In the genomic region with DNA sequence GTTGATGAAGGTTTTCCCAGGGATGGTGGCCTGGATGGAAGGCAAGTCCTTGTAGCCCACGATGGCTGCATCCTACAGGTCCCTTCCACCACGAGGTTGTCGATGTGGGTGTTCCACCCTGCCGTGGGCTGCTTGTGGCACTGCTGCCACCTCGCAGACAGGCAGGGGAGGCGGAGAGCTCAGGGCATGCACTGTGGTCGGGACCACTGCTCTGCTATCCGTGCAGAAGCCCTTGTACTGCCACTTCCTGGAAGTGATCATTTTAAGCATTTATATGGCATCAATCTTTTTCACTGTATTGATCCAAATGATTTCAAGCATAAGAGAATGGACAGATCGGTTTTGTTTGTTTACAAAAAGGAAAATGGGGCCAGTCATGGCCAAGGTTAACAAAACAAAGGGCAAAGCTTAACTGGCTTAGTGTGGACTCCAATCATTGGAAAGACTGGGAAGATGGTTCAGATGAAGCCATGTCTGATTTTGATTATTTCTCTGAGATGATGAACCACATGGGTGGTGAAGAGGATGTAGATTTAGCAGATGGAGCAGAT, we compare ENCODE assay signal across 1 cellular context.
TF ChIP-seq lines count a peak whose summit lies in the region.

No MANE protein-coding gene starts in this region.

TF ChIP-seq in HepG2, 621 proteins besides CTCF, POLR2A, EP300 and RAD21 (continues in another document):
- TF ChIP-seq, protein P1, sequence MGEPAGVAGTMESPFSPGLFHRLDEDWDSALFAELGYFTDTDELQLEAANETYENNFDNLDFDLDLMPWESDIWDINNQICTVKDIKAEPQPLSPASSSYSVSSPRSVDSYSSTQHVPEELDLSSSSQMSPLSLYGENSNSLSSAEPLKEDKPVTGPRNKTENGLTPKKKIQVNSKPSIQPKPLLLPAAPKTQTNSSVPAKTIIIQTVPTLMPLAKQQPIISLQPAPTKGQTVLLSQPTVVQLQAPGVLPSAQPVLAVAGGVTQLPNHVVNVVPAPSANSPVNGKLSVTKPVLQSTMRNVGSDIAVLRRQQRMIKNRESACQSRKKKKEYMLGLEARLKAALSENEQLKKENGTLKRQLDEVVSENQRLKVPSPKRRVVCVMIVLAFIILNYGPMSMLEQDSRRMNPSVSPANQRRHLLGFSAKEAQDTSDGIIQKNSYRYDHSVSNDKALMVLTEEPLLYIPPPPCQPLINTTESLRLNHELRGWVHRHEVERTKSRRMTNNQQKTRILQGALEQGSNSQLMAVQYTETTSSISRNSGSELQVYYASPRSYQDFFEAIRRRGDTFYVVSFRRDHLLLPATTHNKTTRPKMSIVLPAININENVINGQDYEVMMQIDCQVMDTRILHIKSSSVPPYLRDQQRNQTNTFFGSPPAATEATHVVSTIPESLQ (CRISPR knock-in tag; conservative IDR thresholded peaks at IDR 0.05) = no peak
- TF ChIP-seq ZNF850 (CRISPR knock-in tag; conservative IDR thresholded peaks at IDR 0.05) = no peak
- no peak for TF ChIP-seq TBP (CRISPR knock-in tag; IDR thresholded peaks at IDR 0.05)
- no peak for TF ChIP-seq EHMT2 (IDR thresholded peaks at IDR 0.05; ENCODE audit: borderline replicate concordance, low read depth, low read length)
- TF ChIP-seq ZBTB3 (CRISPR knock-in tag; IDR thresholded peaks at IDR 0.05; ENCODE audit: borderline replicate concordance, low read depth) = no peak
- TF ChIP-seq SNAI1 (CRISPR knock-in tag; IDR thresholded peaks at IDR 0.05; ENCODE audit: borderline replicate concordance) = no peak
- peak; percentile 33; the same call in 1 of the 2 replicates for TF ChIP-seq PITX1 (CRISPR knock-in tag; IDR thresholded peaks at IDR 0.05)
- peak; percentile 31; the same call in 1 of the 2 replicates for TF ChIP-seq ZMYM4 (CRISPR knock-in tag; IDR thresholded peaks at IDR 0.05)
- TF ChIP-seq ZNF10 (CRISPR knock-in tag; IDR thresholded peaks at IDR 0.05; ENCODE audit: borderline replicate concordance, low read depth) = no peak
- TF ChIP-seq BATF2 (CRISPR knock-in tag; IDR thresholded peaks at IDR 0.05) = no peak
- no peak for TF ChIP-seq ZNF207 (IDR thresholded peaks at IDR 0.05; ENCODE audit: borderline replicate concordance)
- no peak for TF ChIP-seq TEAD2 (CRISPR knock-in tag; IDR thresholded peaks at IDR 0.05)
- TF ChIP-seq ZNF292 (CRISPR knock-in tag; IDR thresholded peaks at IDR 0.05; ENCODE audit: borderline replicate concordance, low read depth) = no peak
- no peak for TF ChIP-seq ZNF614 (CRISPR knock-in tag; IDR thresholded peaks at IDR 0.05; ENCODE audit: borderline replicate concordance)
- no peak for TF ChIP-seq PHB2 (IDR thresholded peaks at IDR 0.05; ENCODE audit: partially characterized antibody)
- peak; percentile 44 for TF ChIP-seq RARA (CRISPR knock-in tag; IDR thresholded peaks at IDR 0.05)
- TF ChIP-seq MNT (IDR thresholded peaks at IDR 0.05) = peak; percentile 43; the same call in 1 of the 2 replicates
- no peak for TF ChIP-seq ZNF546 (CRISPR knock-in tag; conservative IDR thresholded peaks at IDR 0.05)
- TF ChIP-seq SKI (IDR thresholded peaks at IDR 0.05; ENCODE audit: partially characterized antibody) = peak; percentile 59
- TF ChIP-seq SRSF1 (optimal IDR thresholded peaks at IDR 0.05; ENCODE audit: low read depth, low read length) = no peak
- TF ChIP-seq CCAR2 (optimal IDR thresholded peaks at IDR 0.05; ENCODE audit: low read depth, low read length) = no peak
- no peak for TF ChIP-seq ZNF350 (CRISPR knock-in tag; IDR thresholded peaks at IDR 0.05; ENCODE audit: borderline replicate concordance, low read depth)
- TF ChIP-seq ZNF569 (CRISPR knock-in tag; IDR thresholded peaks at IDR 0.05; ENCODE audit: borderline replicate concordance) = no peak
- TF ChIP-seq THAP11 (CRISPR knock-in tag; IDR thresholded peaks at IDR 0.05) = peak; percentile 25; the same call in 1 of the 2 replicates
- TF ChIP-seq, protein P2, sequence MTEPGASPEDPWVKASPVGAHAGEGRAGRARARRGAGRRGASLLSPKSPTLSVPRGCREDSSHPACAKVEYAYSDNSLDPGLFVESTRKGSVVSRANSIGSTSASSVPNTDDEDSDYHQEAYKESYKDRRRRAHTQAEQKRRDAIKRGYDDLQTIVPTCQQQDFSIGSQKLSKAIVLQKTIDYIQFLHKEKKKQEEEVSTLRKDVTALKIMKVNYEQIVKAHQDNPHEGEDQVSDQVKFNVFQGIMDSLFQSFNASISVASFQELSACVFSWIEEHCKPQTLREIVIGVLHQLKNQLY (CRISPR knock-in tag; IDR thresholded peaks at IDR 0.05) = no peak
- TF ChIP-seq, protein P3, sequence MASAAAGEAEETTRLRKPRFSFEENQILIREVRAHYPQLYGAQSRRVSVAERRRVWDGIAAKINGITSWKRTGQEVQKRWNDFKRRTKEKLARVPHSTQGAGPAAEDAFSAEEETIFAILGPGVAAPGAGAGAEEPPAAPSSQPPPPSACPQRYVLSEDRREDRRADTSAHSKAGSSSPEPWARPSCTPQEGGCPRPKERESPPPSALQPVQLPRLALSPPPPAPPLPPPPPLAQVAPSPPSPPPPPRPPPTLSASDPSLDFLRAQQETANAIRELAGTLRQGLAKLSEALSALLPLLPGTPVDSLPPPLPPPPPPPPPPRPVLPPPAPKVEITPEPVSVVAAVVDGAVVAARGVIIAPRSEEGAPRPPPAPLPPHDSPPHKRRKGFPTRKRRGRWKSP (CRISPR knock-in tag; IDR thresholded peaks at IDR 0.05) = no peak
- no peak for TF ChIP-seq FOSL2 (CRISPR knock-in tag; IDR thresholded peaks at IDR 0.05)
- TF ChIP-seq MAFK (conservative IDR thresholded peaks at IDR 0.05 in 1 of 2, IDR thresholded peaks at IDR 0.05 in 1 of 2; ENCODE audit: low read length in 2 of 2) = no peak
- TF ChIP-seq NCOA2 (CRISPR knock-in tag; IDR thresholded peaks at IDR 0.05) = no peak
- TF ChIP-seq KLF9 (CRISPR knock-in tag; IDR thresholded peaks at IDR 0.05; ENCODE audit: low read depth) = no peak
- TF ChIP-seq ZNF761 (CRISPR knock-in tag; conservative IDR thresholded peaks at IDR 0.05) = no peak
- TF ChIP-seq ZBTB7B (CRISPR knock-in tag; IDR thresholded peaks at IDR 0.05) = no peak
- no peak; the same call in 1 of the 2 replicates for TF ChIP-seq FOXO1 (CRISPR knock-in tag; IDR thresholded peaks at IDR 0.05)
- TF ChIP-seq STAG1 (CRISPR knock-in tag; IDR thresholded peaks at IDR 0.05) = no peak
- TF ChIP-seq, protein P4, sequence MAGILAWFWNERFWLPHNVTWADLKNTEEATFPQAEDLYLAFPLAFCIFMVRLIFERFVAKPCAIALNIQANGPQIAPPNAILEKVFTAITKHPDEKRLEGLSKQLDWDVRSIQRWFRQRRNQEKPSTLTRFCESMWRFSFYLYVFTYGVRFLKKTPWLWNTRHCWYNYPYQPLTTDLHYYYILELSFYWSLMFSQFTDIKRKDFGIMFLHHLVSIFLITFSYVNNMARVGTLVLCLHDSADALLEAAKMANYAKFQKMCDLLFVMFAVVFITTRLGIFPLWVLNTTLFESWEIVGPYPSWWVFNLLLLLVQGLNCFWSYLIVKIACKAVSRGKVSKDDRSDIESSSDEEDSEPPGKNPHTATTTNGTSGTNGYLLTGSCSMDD (CRISPR knock-in tag; IDR thresholded peaks at IDR 0.05) = no peak
- no peak for TF ChIP-seq SMC3 (IDR thresholded peaks at IDR 0.05; ENCODE audit: low read length)
- TF ChIP-seq SOX13 (IDR thresholded peaks at IDR 0.05) = no peak
- TF ChIP-seq SOX13 (CRISPR knock-in tag; conservative IDR thresholded peaks at IDR 0.05 in 1 of 2, IDR thresholded peaks at IDR 0.05 in 1 of 2) = peak in 1 of 2 experiments; percentile 59; a peak in 2 of 4 replicates
- no peak for TF ChIP-seq SIX1 (CRISPR knock-in tag; IDR thresholded peaks at IDR 0.05; ENCODE audit: borderline replicate concordance)
- no peak for TF ChIP-seq MBD4 (IDR thresholded peaks at IDR 0.05; ENCODE audit: borderline replicate concordance, low read length)
- TF ChIP-seq, protein P5, sequence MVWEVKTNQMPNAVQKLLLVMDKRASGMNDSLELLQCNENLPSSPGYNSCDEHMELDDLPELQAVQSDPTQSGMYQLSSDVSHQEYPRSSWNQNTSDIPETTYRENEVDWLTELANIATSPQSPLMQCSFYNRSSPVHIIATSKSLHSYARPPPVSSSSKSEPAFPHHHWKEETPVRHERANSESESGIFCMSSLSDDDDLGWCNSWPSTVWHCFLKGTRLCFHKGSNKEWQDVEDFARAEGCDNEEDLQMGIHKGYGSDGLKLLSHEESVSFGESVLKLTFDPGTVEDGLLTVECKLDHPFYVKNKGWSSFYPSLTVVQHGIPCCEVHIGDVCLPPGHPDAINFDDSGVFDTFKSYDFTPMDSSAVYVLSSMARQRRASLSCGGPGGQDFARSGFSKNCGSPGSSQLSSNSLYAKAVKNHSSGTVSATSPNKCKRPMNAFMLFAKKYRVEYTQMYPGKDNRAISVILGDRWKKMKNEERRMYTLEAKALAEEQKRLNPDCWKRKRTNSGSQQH (CRISPR knock-in tag; IDR thresholded peaks at IDR 0.05; ENCODE audit: low read depth) = no peak
- peak; percentile 21; the same call in 1 of the 2 replicates for TF ChIP-seq KAT2B (IDR thresholded peaks at IDR 0.05; ENCODE audit: borderline replicate concordance, low read depth, low read length)
- TF ChIP-seq CREB1 (IDR thresholded peaks at IDR 0.05) = no peak
- TF ChIP-seq CREB1 (CRISPR knock-in tag; IDR thresholded peaks at IDR 0.05) = no peak
- no peak for TF ChIP-seq NFIC (IDR thresholded peaks at IDR 0.05; ENCODE audit: low read length)
- no peak for TF ChIP-seq MAZ (IDR thresholded peaks at IDR 0.05; ENCODE audit: borderline replicate concordance, low read depth, low read length)
- TF ChIP-seq MAZ (CRISPR knock-in tag; IDR thresholded peaks at IDR 0.05; ENCODE audit: low read depth) = no peak
- TF ChIP-seq NFYB (CRISPR knock-in tag; IDR thresholded peaks at IDR 0.05) = no peak
- no peak for TF ChIP-seq RORA (CRISPR knock-in tag; IDR thresholded peaks at IDR 0.05)
- no peak for TF ChIP-seq DDIT3 (CRISPR knock-in tag; IDR thresholded peaks at IDR 0.05)
- no peak for TF ChIP-seq NCOA1 (CRISPR knock-in tag; IDR thresholded peaks at IDR 0.05)
- TF ChIP-seq POLR2G (IDR thresholded peaks at IDR 0.05; ENCODE audit: low read depth, low read length) = no peak
- TF ChIP-seq, protein P6, sequence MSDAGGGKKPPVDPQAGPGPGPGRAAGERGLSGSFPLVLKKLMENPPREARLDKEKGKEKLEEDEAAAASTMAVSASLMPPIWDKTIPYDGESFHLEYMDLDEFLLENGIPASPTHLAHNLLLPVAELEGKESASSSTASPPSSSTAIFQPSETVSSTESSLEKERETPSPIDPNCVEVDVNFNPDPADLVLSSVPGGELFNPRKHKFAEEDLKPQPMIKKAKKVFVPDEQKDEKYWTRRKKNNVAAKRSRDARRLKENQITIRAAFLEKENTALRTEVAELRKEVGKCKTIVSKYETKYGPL (CRISPR knock-in tag; IDR thresholded peaks at IDR 0.05) = no peak
- no peak for TF ChIP-seq ZNF281 (CRISPR knock-in tag; IDR thresholded peaks at IDR 0.05; ENCODE audit: borderline replicate concordance)
- TF ChIP-seq, protein P7, sequence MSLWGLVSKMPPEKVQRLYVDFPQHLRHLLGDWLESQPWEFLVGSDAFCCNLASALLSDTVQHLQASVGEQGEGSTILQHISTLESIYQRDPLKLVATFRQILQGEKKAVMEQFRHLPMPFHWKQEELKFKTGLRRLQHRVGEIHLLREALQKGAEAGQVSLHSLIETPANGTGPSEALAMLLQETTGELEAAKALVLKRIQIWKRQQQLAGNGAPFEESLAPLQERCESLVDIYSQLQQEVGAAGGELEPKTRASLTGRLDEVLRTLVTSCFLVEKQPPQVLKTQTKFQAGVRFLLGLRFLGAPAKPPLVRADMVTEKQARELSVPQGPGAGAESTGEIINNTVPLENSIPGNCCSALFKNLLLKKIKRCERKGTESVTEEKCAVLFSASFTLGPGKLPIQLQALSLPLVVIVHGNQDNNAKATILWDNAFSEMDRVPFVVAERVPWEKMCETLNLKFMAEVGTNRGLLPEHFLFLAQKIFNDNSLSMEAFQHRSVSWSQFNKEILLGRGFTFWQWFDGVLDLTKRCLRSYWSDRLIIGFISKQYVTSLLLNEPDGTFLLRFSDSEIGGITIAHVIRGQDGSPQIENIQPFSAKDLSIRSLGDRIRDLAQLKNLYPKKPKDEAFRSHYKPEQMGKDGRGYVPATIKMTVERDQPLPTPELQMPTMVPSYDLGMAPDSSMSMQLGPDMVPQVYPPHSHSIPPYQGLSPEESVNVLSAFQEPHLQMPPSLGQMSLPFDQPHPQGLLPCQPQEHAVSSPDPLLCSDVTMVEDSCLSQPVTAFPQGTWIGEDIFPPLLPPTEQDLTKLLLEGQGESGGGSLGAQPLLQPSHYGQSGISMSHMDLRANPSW (CRISPR knock-in tag; IDR thresholded peaks at IDR 0.05; ENCODE audit: borderline replicate concordance) = no peak
